Comparison of ENCODE assay signal across 11 cellular contexts in genomic region chr4:138555584-138555983, GRCh38.
DNase-seq lines count a peak whose midpoint lies in the region; ATAC-seq and TF ChIP-seq lines count a peak whose summit lies in the region.
"Had no signal": no experiment of that assay in that cellular context is flagged by ENCODE, and none has a peak within 500 bp of the region (broad histone marks: within the 10 kb centered on the region; RNA-seq: fewer than 3 reads in every experiment).

No MANE protein-coding gene starts in this region.

- H3K27me3 ChIP-seq in Karpas-422 (ENCODE audit: low read length): no peaks in the 10 kb centered on the region
- H3K27me3 ChIP-seq in stomach: no peaks in the 10 kb centered on the region

- no peaks in the 10 kb centered on the region for H3K36me3 Mint-ChIP-seq in chondrocyte (ENCODE audit: low read depth)
- no peaks in the 10 kb centered on the region for H3K36me3 Mint-ChIP-seq in activated T-helper 17 cell treated with anti-CD3 and anti-CD28 coated beads, Interleukin-2, amount 50 U/mL, for 72 hours (ENCODE audit: low read depth)

- no peak overlapping the region for H2AFZ ChIP-seq in Karpas-422 (ENCODE audit: low read length)

- no peak overlapping the region for H3K9ac ChIP-seq in Karpas-422 (ENCODE audit: low read length)

- H3K4me2 ChIP-seq in Karpas-422 (ENCODE audit: low read depth, low read length, poor library complexity, severe bottlenecking): no peak overlapping the region

- no peaks in the 10 kb centered on the region for H3K9me3 ChIP-seq in Karpas-422 (ENCODE audit: low read length)
- H3K9me3 ChIP-seq in stomach: peaks cover 0 to 8% (median 0%) of the 10 kb centered on the region in 4 donors
- H3K9me3 ChIP-seq: lower lobe of right lung had no signal

- H3K36me3 ChIP-seq in Karpas-422 (ENCODE audit: insufficient read depth, low read length): no peaks in the 10 kb centered on the region
- H3K36me3 ChIP-seq in stomach: no peaks in the 10 kb centered on the region
- H3K36me3 ChIP-seq: lower lobe of right lung had no signal

- no peak for TF ChIP-seq EP300 in stomach (IDR thresholded peaks at IDR 0.05)

- no peak for TF ChIP-seq POLR2A in stomach (IDR thresholded peaks at IDR 0.05)

- peak; percentile 30 for TF ChIP-seq CTCF in chondrocyte (IDR thresholded peaks at IDR 0.05)
- TF ChIP-seq CTCF in stomach (IDR thresholded peaks at IDR 0.05): no peak

- no peak overlapping the region for H3K27ac Mint-ChIP-seq in chondrocyte (ENCODE audit: unreplicated experiment)
- H3K27ac Mint-ChIP-seq in activated T-helper 17 cell treated with anti-CD3 and anti-CD28 coated beads, Interleukin-2, amount 50 U/mL, for 72 hours: no peak overlapping the region

- peak; percentile 13 for DNase-seq in CD1c-positive myeloid dendritic cell (ENCODE audit: extremely low spot score)
- peak; percentile 77 for DNase-seq in Karpas-422
- no peak for DNase-seq in chondrocyte (ENCODE audit: low spot score)
- DNase-seq in NCI-H2029 (lab: John Stamatoyannopoulos, UW): no peak
- no peak for DNase-seq in stomach
- DNase-seq: activated CD4-positive, alpha-beta T cell treated with anti-CD3 and anti-CD28 coated beads, Interleukin-2, amount 50 U/mL, for 4 hours; lower lobe of right lung; stimulated activated naive CD4-positive, alpha-beta T cell had no signal

- peaks cover 2% of the 10 kb centered on the region for H3K9me3 Mint-ChIP-seq in chondrocyte (ENCODE audit: low read depth)
- H3K9me3 Mint-ChIP-seq in activated T-helper 17 cell treated with anti-CD3 and anti-CD28 coated beads, Interleukin-2, amount 50 U/mL, for 72 hours: no peaks in the 10 kb centered on the region

- H3K4me1 ChIP-seq in Karpas-422 (ENCODE audit: low read length) (no peaks in the 10 kb centered on the region), stomach (no peaks in the 10 kb centered on the region)
- H3K4me1 ChIP-seq: lower lobe of right lung had no signal

- ATAC-seq in GM21423 (IDR thresholded peaks at IDR 0.05; ENCODE audit: unreplicated experiment): peak; percentile 93
- no peak for ATAC-seq in activated T-helper 17 cell treated with anti-CD3 and anti-CD28 coated beads, Interleukin-2, amount 50 U/mL, for 72 hours (replicated peaks)
- no peak for ATAC-seq in GM19023 (IDR thresholded peaks at IDR 0.05; ENCODE audit: unreplicated experiment)
- ATAC-seq: lower lobe of right lung had no signal

- H3K27ac ChIP-seq in Karpas-422 (ENCODE audit: low read length) (no peak overlapping the region), stomach (no peak overlapping the region)
- H3K27ac ChIP-seq: lower lobe of right lung had no signal

- 88 to 100% (median 95%) methylated on average over 1 of the region's 1 CpG for WGBS in stomach, 5 donors

- intact Hi-C loops in stomach (cut with DNase I; ENCODE audit: low total_unique reads): no loop called here

- H3K4me1 Mint-ChIP-seq in chondrocyte (ENCODE audit: low read depth): peaks cover 4% of the 10 kb centered on the region
- no peaks in the 10 kb centered on the region for H3K4me1 Mint-ChIP-seq in activated T-helper 17 cell treated with anti-CD3 and anti-CD28 coated beads, Interleukin-2, amount 50 U/mL, for 72 hours

- H3K4me3 ChIP-seq in Karpas-422 (ENCODE audit: low read length) (no peak overlapping the region), stomach (no peak overlapping the region)
- H3K4me3 ChIP-seq: lower lobe of right lung had no signal

- no peaks in the 10 kb centered on the region for H3K9me2 ChIP-seq in Karpas-422 (replicated peaks; ENCODE audit: insufficient read depth, low read length)

- H3K79me2 ChIP-seq in Karpas-422 (ENCODE audit: low read length): no peaks in the 10 kb centered on the region

- no peaks in the 10 kb centered on the region for H4K20me1 ChIP-seq in Karpas-422 (ENCODE audit: insufficient read depth, low read depth, low read length)

- H3K4me3 Mint-ChIP-seq in chondrocyte (ENCODE audit: unreplicated experiment): no peak overlapping the region
- H3K4me3 Mint-ChIP-seq in activated T-helper 17 cell treated with anti-CD3 and anti-CD28 coated beads, Interleukin-2, amount 50 U/mL, for 72 hours: no peak overlapping the region

- no peaks in the 10 kb centered on the region for H3K27me3 Mint-ChIP-seq in chondrocyte (ENCODE audit: low read depth)
- H3K27me3 Mint-ChIP-seq in activated T-helper 17 cell treated with anti-CD3 and anti-CD28 coated beads, Interleukin-2, amount 50 U/mL, for 72 hours: no peaks in the 10 kb centered on the region

Comparison
In these comparisons a context has a peak if more than half of its experiments do, and no peak if none do; other contexts are left out.
1. DNase-seq: peak in CD1c-positive myeloid dendritic cell (single experiment) and Karpas-422 (single experiment); none in chondrocyte (single experiment), NCI-H2029 (single experiment) and stomach (single experiment).